9 cellular contexts compared by ENCODE assay signal in the genomic region with DNA sequence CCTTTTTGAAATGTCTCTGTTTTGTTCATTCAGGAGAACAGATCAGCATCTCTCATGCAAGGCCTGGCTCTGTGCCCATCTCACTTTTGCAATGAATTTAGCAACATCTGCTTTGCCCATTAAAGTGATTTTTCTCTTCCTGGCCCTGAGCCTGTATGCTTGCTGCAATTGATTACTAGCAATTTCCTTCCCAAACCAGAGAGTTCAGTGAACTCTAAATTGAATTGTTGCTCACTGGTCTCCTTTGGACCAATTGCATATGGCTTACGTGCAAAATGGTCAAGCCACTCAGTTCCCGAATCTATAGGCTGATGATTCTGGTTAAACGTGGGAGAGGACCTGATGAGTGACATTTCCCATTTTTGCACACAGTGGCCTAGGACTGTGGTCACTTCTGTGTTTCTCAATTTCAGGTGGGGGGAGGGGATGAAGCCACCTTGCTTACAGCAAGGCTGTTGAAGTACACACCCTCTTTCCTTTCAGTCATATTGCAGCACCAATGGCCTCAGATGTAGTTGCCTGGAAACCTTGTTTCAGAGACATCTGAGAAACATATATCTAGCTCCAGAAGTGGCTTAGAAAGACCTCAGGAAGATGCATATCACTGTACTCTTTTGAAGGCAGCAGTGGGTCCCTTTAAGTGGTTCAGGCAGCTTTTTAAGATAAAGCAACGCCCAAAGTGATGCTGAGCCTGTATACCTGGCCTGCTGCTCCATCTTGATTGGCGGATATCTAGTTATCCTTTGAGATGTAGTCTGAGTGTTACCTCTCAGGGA.
DNase-seq lines count a peak whose midpoint lies in the region; ATAC-seq and TF ChIP-seq lines count a peak whose summit lies in the region.
"Had no signal": no experiment of that assay in that cellular context is flagged by ENCODE, and none has a peak within 500 bp of the region (broad histone marks: within the 10 kb centered on the region; RNA-seq: fewer than 3 reads in every experiment).

No MANE protein-coding gene starts in this region.

- no peak overlapping the region for H3K4me3 Mint-ChIP-seq in activated CD8-positive, alpha-beta T cell treated with anti-CD3 and anti-CD28 coated beads for 36 hours

- H3K9me3 Mint-ChIP-seq in activated CD8-positive, alpha-beta T cell treated with anti-CD3 and anti-CD28 coated beads for 36 hours = peaks cover 3% of the 10 kb centered on the region

- H3K36me3 Mint-ChIP-seq in activated CD8-positive, alpha-beta T cell treated with anti-CD3 and anti-CD28 coated beads for 36 hours (ENCODE audit: low read depth) = no peaks in the 10 kb centered on the region

- no peak for TF ChIP-seq CTCF in activated CD8-positive, alpha-beta T cell treated with anti-CD3 and anti-CD28 coated beads for 36 hours (IDR thresholded peaks at IDR 0.05)

- CTCF ChIA-PET in activated CD8-positive, alpha-beta T cell treated with anti-CD3 and anti-CD28 coated beads for 36 hours (lab: Charles Lee) = interaction anchor here (3.2 kb wide), 1 partner anchor 26 kb away, joined by 12 read pairs; no protein-coding TSS in a partner anchor

- H3K27me3 Mint-ChIP-seq in activated CD8-positive, alpha-beta T cell treated with anti-CD3 and anti-CD28 coated beads for 36 hours = no peaks in the 10 kb centered on the region

- peak; percentile 63 for DNase-seq in GM04504 (ENCODE audit: low read depth)
- DNase-seq in activated CD8-positive, alpha-beta T cell treated with anti-CD3 and anti-CD28 coated beads for 36 hours = peak; percentile 36
- peak; percentile 17 for DNase-seq in left kidney (ENCODE audit: low read depth, low spot score)
- no peak for DNase-seq in cortex of kidney (lab: John Stamatoyannopoulos, UW)
- DNase-seq in iPS-NIHi11 (ENCODE audit: low spot score) = no peak
- no peak for DNase-seq in GM19238 (ENCODE audit: insufficient read length, low spot score)

- peaks cover 77% of the 10 kb centered on the region for H3K4me1 Mint-ChIP-seq in activated CD8-positive, alpha-beta T cell treated with anti-CD3 and anti-CD28 coated beads for 36 hours (ENCODE audit: low read depth)

- intact Hi-C loops in activated CD8-positive, alpha-beta T cell treated with anti-CD3 and anti-CD28 coated beads for 36 hours (cut with micrococcal nuclease) = loop anchor here (2.0 kb wide), 1 partner anchor 26 kb away; no protein-coding TSS in a partner anchor

- POLR2A ChIA-PET in activated CD8-positive, alpha-beta T cell treated with anti-CD3 and anti-CD28 coated beads for 36 hours (lab: Charles Lee) = interaction anchor here (0.8 to 2.2 kb wide), 3 partner anchors 22 to 202 kb away, joined by 3 to 15 read pairs (median 3); no protein-coding TSS in a partner anchor

- H3K27ac Mint-ChIP-seq in activated CD8-positive, alpha-beta T cell treated with anti-CD3 and anti-CD28 coated beads for 36 hours = no peak overlapping the region

- ATAC-seq in GM19467 (IDR thresholded peaks at IDR 0.05; ENCODE audit: unreplicated experiment) (peak; percentile 43), HG03469 (IDR thresholded peaks at IDR 0.05; ENCODE audit: unreplicated experiment) (peak; percentile 26)
- ATAC-seq in activated CD8-positive, alpha-beta T cell treated with anti-CD3 and anti-CD28 coated beads for 36 hours = peak; percentile 54
- ATAC-seq: Panc1 had no signal

Comparison
In these comparisons a context has a peak if more than half of its experiments do, and no peak if none do; other contexts are left out.
1. DNase-seq: peak in GM04504 (single experiment), activated CD8-positive, alpha-beta T cell treated with anti-CD3 and anti-CD28 coated beads for 36 hours (single experiment) and left kidney (single experiment); none in cortex of kidney (single experiment), iPS-NIHi11 (single experiment) and GM19238 (single experiment).
2. Peak in every context shown above with its lines, with median percentiles within 50 percentile points of each other: ATAC-seq.